In the genomic region with DNA sequence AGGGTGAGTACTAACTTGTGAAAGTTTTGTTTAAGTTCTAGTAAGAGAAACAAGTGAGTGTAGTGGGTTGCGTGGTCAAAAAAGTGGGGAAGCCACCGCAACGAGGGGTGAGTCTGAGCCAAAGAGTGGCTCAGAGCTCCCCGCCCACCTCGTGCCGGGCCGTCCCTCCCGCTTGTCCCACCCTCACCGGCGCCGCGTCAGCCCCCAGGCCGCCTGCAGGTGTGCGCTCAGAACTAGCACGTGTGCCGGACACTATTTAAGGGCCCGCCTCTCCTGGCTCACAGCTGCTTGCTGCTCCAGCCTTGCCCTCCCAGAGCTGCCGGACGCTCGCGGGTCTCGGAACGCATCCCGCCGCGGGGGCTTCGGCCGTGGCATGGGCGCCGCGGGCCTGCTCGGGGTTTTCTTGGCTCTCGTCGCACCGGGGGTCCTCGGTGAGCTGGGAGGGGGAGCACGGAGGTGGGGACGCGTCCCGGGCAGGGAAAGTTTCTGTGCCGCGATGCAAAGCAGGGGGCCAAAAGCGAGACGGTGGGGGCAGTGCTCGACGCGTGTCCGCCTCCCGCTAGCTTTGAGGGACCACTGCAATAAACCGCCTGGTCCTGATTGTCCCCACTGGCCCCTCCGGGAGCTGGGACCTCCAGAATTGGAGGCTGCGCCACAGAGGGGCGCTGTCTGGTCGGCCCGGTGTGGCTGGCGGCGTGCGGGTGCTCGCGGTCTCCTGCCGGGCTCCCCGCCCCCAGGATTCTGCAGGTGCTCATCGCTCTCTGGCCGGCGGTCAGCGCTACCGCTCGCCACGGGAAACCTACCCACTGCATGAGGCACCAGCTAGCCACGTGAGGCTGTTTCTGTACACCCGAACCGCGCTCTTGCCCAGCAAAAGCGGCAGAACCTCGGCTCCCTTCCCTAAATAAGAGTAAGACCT, we compare ENCODE assay signal across 8 cellular contexts. TPM values are rescaled to one million over a fixed set of nuclear protein-coding genes. Genes with fewer than 3 reads are reported as not detected.
DNase-seq lines count a peak whose midpoint lies in the region; ATAC-seq and TF ChIP-seq lines count a peak whose summit lies in the region.

A gene (plus strand): TSS at position 283 of the 919 bp plus-strand sequence. CDS start 91 bp downstream, at position 374.

- H3K27me3 ChIP-seq in KMS-11 (ENCODE audit: insufficient read depth, low read depth) (no peaks in the 10 kb centered on the region), endodermal cell (ENCODE audit: control insufficient read depth, insufficient read depth, low read length, poor library complexity, severe bottlenecking) (peaks cover 98% of the 10 kb centered on the region), muscle layer of duodenum (ENCODE audit: low read depth, low read length) (no peaks in the 10 kb centered on the region)

- 0 to 2% methylated on average over 9 to 75 of the region's 75 CpGs for WGBS in endodermal cell (ENCODE audit: insufficient coverage in 1 of 2, insufficient read length in 1 of 2), 2 experiments

- no peaks in the 10 kb centered on the region for H4K20me1 ChIP-seq in KMS-11 (ENCODE audit: insufficient read depth)

- DNase-seq in GM03348 (ENCODE audit: low spot score) (peak; percentile 17), endodermal cell (peak; percentile 92), KG1 (lab: John Stamatoyannopoulos, UW) (no peak)
- DNase-seq in activated CD4-positive, alpha-beta T cell treated with anti-CD3 and anti-CD28 coated beads, Interleukin-2, amount 50 U/mL, for 4 hours = peak; percentile 26 to 37
- peak; percentile 47 for DNase-seq in stimulated activated naive CD4-positive, alpha-beta T cell treated with Interleukin-2 at 50 U/mL for 16 hours (lab: John Stamatoyannopoulos, UW)

- H3K4me3 ChIP-seq in KMS-11 (IDR thresholded peaks at IDR 0.05; ENCODE audit: insufficient read depth, low read depth, low read length) = peak within 1 kb of the TSS; percentile 67
- H3K4me3 ChIP-seq in endodermal cell (ENCODE audit: low read length) = peak within 1 kb of the TSS; percentile 76
- peak within 1 kb of the TSS; percentile 56 to 63 for H3K4me3 ChIP-seq in muscle layer of duodenum (ENCODE audit: low read depth in 1 of 2, low read length in 2 of 2)

- H3K27ac Mint-ChIP-seq in endodermal cell = no peak within 1 kb of the TSS

- H3K9me3 Mint-ChIP-seq in endodermal cell = no peaks in the 10 kb centered on the region

- peak; percentile 72 for ATAC-seq in GM21529 (IDR thresholded peaks at IDR 0.05; ENCODE audit: unreplicated experiment)

- H3K4me1 ChIP-seq in KMS-11 (ENCODE audit: low read depth, poor library complexity, severe bottlenecking) = peaks cover 19% of the 10 kb centered on the region
- no peaks in the 10 kb centered on the region for H3K4me1 ChIP-seq in endodermal cell (ENCODE audit: control insufficient read depth, insufficient read depth, low read length)
- peaks cover 0 to 15% of the 10 kb centered on the region in 2 donors for H3K4me1 ChIP-seq in muscle layer of duodenum (ENCODE audit: control insufficient read depth in 1 of 2, insufficient read depth in 2 of 2, low read length in 2 of 2)

- peak within 1 kb of the TSS; percentile 52 for H3K9ac ChIP-seq in KMS-11
- H3K9ac ChIP-seq in endodermal cell (ENCODE audit: extremely low read depth, low read length, poor library complexity, severe bottlenecking) = no peak within 1 kb of the TSS

- peak within 1 kb of the TSS; percentile 10; the same call in 1 of the 2 replicates for H3K27ac ChIP-seq in KMS-11
- no peak within 1 kb of the TSS for H3K27ac ChIP-seq in endodermal cell (ENCODE audit: low read depth, low read length)
- no peak within 1 kb of the TSS for H3K27ac ChIP-seq in muscle layer of duodenum (ENCODE audit: low read length)

- H3K79me2 ChIP-seq in KMS-11 (ENCODE audit: insufficient read depth, low read depth) = no peaks in the 10 kb centered on the region

- peak within 1 kb of the TSS; percentile 95 for H3K4me2 ChIP-seq in KMS-11

- H3K9me3 ChIP-seq in endodermal cell (ENCODE audit: control insufficient read depth, low read length) = no peaks in the 10 kb centered on the region
- H3K9me3 ChIP-seq in muscle layer of duodenum (ENCODE audit: control insufficient read depth in 1 of 2, low read length in 2 of 2) = no peaks in the 10 kb centered on the region

- TF ChIP-seq CTCF in KMS-11 (conservative IDR thresholded peaks at IDR 0.05; ENCODE audit: low read depth, low read length) (no peak; the same call in 1 of the 2 replicates), endodermal cell (conservative IDR thresholded peaks at IDR 0.05) (peak; percentile 78)

- H3K36me3 Mint-ChIP-seq in endodermal cell (ENCODE audit: low read depth) = no peaks in the 10 kb centered on the region

- H3K4me1 Mint-ChIP-seq in endodermal cell = no peaks in the 10 kb centered on the region

- H2AFZ ChIP-seq in KMS-11 (ENCODE audit: low read depth) = peak within 1 kb of the TSS; percentile 89

- peak within 1 kb of the TSS; percentile 53 for H3K4me3 Mint-ChIP-seq in endodermal cell

- H3K27me3 Mint-ChIP-seq in endodermal cell (ENCODE audit: insufficient read depth) = peaks cover 37% of the 10 kb centered on the region

- H3K36me3 ChIP-seq in KMS-11 (ENCODE audit: insufficient read depth) = no peaks in the 10 kb centered on the region
- H3K36me3 ChIP-seq in endodermal cell (ENCODE audit: control insufficient read depth, insufficient read depth, low read length) = no peaks in the 10 kb centered on the region
- no peaks in the 10 kb centered on the region for H3K36me3 ChIP-seq in muscle layer of duodenum (ENCODE audit: control insufficient read depth in 1 of 2, insufficient read depth in 2 of 2, low read length in 2 of 2)

RNA-seq across cellular contexts. Expression of the gene that starts here (rescaled TPM):
- total RNA-seq in endodermal cell = 1 to 10 TPM in 1 of 2 donors, under 1 TPM in 1; 0.48 to 2.1 TPM
- polyA plus RNA-seq in endodermal cell (2013, experiment 1 of 2) = 0.36 TPM
- polyA plus RNA-seq in endodermal cell (2013, experiment 2 of 2) = not detected
